15 cellular contexts compared by ENCODE assay signal in genomic region chr1:201937624-201938212, GRCh38. TPM values are rescaled to one million over a fixed set of nuclear protein-coding genes. Genes with fewer than 3 reads are reported as not detected.
A peak's percentile ranks its signal among the peaks of the same experiment; 100 is the strongest.
DNase-seq lines count a peak whose midpoint lies in the region; ATAC-seq, FAIRE-seq and TF ChIP-seq lines count a peak whose summit lies in the region.
"Had no signal": no experiment of that assay in that cellular context is flagged by ENCODE, and none has a peak within 500 bp of the region (broad histone marks: within the 10 kb centered on the region; RNA-seq: fewer than 3 reads in every experiment).

No MANE protein-coding gene starts in this region.

- no peak overlapping the region for H2AFZ ChIP-seq in keratinocyte (ENCODE audit: control insufficient read depth, low read length)

- intact Hi-C loops in thyroid gland (cut with DNase I), result no loop called here

- POLR2A ChIA-PET in activated CD4-positive, alpha-beta memory T cell treated with anti-CD3 and anti-CD28 coated beads, Interleukin-2, amount 10 ng/mL, durations not matched to agents 7 days and 5 days (lab: Charles Lee), result no interaction called here

- CTCF ChIA-PET in activated CD4-positive, alpha-beta memory T cell treated with anti-CD3 and anti-CD28 coated beads, Interleukin-2, amount 10 ng/mL, durations not matched to agents 7 days and 5 days (lab: Charles Lee), result interaction anchor here (0.6 to 2.2 kb wide), 2 partner anchors 42 to 365 kb away, joined by 3 to 8 read pairs; no protein-coding TSS in a partner anchor

- FAIRE-seq in HTR-8/SVneo (lab: Jason Lieb, UNC), result no peak
- no peak for FAIRE-seq in keratinocyte (lab: Jason Lieb, UNC)

- H3K4me3 ChIP-seq in brain microvascular endothelial cell (ENCODE audit: low read depth, low read length) (no peak overlapping the region), keratinocyte (ENCODE audit: control insufficient read depth in 2 of 3, extremely low read depth in 1 of 3, insufficient read depth in 2 of 3, low read depth in 1 of 3, low read length in 3 of 3) (no peak overlapping the region), thyroid gland (replicated peaks in 1 of 3) (no peak overlapping the region)

- peaks cover 3% of the 10 kb centered on the region for H3K27me3 Mint-ChIP-seq in activated naive CD8-positive, alpha-beta T cell treated with anti-CD3 and anti-CD28 coated beads for 36 hours
- H3K27me3 Mint-ChIP-seq in activated CD4-positive, alpha-beta memory T cell treated with anti-CD3 and anti-CD28 coated beads, Interleukin-2, amount 10 ng/mL, durations not matched to agents 7 days and 5 days, result peaks cover 22% of the 10 kb centered on the region

- no peaks in the 10 kb centered on the region for H3K9me3 Mint-ChIP-seq in activated naive CD8-positive, alpha-beta T cell treated with anti-CD3 and anti-CD28 coated beads for 36 hours
- no peaks in the 10 kb centered on the region for H3K9me3 Mint-ChIP-seq in activated CD4-positive, alpha-beta memory T cell treated with anti-CD3 and anti-CD28 coated beads, Interleukin-2, amount 10 ng/mL, durations not matched to agents 7 days and 5 days
- H3K9me3 Mint-ChIP-seq: activated T-helper 17 cell treated with anti-CD3 and anti-CD28 coated beads, Interleukin-2, amount 50 U/mL, for 72 hours; effector memory CD8-positive, alpha-beta T cell had no signal

- no peak for TF ChIP-seq POLR2A in thyroid gland (IDR thresholded peaks at IDR 0.05)

- DNase-seq in HTR-8/SVneo (ENCODE audit: insufficient read length, low spot score) (peak; percentile 67), brain microvascular endothelial cell (peak; percentile 42), keratinocyte (ENCODE audit: low read depth, low spot score) (no peak), thyroid gland (no peak), GOT3 (lab: John Stamatoyannopoulos, UW) (no peak)
- DNase-seq in activated naive CD8-positive, alpha-beta T cell treated with anti-CD3 and anti-CD28 coated beads for 36 hours, result no peak
- no peak for DNase-seq in activated CD4-positive, alpha-beta memory T cell treated with anti-CD3 and anti-CD28 coated beads, Interleukin-2, amount 10 ng/mL, durations not matched to agents 7 days and 5 days
- DNase-seq: effector memory CD8-positive, alpha-beta T cell; left ventricle myocardium superior; NCI-H526; substantia nigra had no signal

- peaks cover 9% of the 10 kb centered on the region for H3K4me1 ChIP-seq in keratinocyte (ENCODE audit: control insufficient read depth, extremely low read depth, insufficient read depth, low read length)
- peaks cover 15 to 22% of the 10 kb centered on the region in 2 donors for H3K4me1 ChIP-seq in thyroid gland

- H3K27ac ChIP-seq in brain microvascular endothelial cell (no peak overlapping the region), keratinocyte (ENCODE audit: control insufficient read depth, insufficient read depth, low read length) (no peak overlapping the region), thyroid gland (peak overlapping the region in 2 of 3 donors; percentile 41 to 75)
- H3K27ac ChIP-seq: KMS-11, VCaP had no signal

- H3K4me2 ChIP-seq in keratinocyte (ENCODE audit: control insufficient read depth, extremely low read depth, insufficient read depth, low read depth, low read length), result peak overlapping the region; percentile 32
- H3K4me2 ChIP-seq: KMS-11 had no signal

- H3K27ac Mint-ChIP-seq in activated naive CD8-positive, alpha-beta T cell treated with anti-CD3 and anti-CD28 coated beads for 36 hours, result no peak overlapping the region
- no peak overlapping the region for H3K27ac Mint-ChIP-seq in activated CD4-positive, alpha-beta memory T cell treated with anti-CD3 and anti-CD28 coated beads, Interleukin-2, amount 10 ng/mL, durations not matched to agents 7 days and 5 days
- H3K27ac Mint-ChIP-seq: activated T-helper 17 cell treated with anti-CD3 and anti-CD28 coated beads, Interleukin-2, amount 50 U/mL, for 72 hours; effector memory CD8-positive, alpha-beta T cell had no signal

- no peaks in the 10 kb centered on the region for H3K4me1 Mint-ChIP-seq in activated naive CD8-positive, alpha-beta T cell treated with anti-CD3 and anti-CD28 coated beads for 36 hours
- H3K4me1 Mint-ChIP-seq in activated CD4-positive, alpha-beta memory T cell treated with anti-CD3 and anti-CD28 coated beads, Interleukin-2, amount 10 ng/mL, durations not matched to agents 7 days and 5 days, result no peaks in the 10 kb centered on the region
- H3K4me1 Mint-ChIP-seq: activated T-helper 17 cell treated with anti-CD3 and anti-CD28 coated beads, Interleukin-2, amount 50 U/mL, for 72 hours had no signal

- dilution Hi-C loops in keratinocyte (cut with MboI; ENCODE audit: extremely low pct_ligation_motif_present, low sequenced_read_pairs), result no loop called here

- H4K20me1 ChIP-seq in keratinocyte (ENCODE audit: control insufficient read depth, extremely low read depth, insufficient read depth, low read length), result no peaks in the 10 kb centered on the region

- in situ Hi-C loops in brain microvascular endothelial cell (cut with HindIII; ENCODE audit: low pct_ligation_motif_present, low sequenced_read_pairs), result no loop called here

- H3K9ac ChIP-seq in keratinocyte (ENCODE audit: control insufficient read depth, extremely low read depth, insufficient read depth, low read length), result no peak overlapping the region
- H3K9ac ChIP-seq: KMS-11 had no signal

- no peaks in the 10 kb centered on the region for H3K36me3 Mint-ChIP-seq in activated naive CD8-positive, alpha-beta T cell treated with anti-CD3 and anti-CD28 coated beads for 36 hours
- no peaks in the 10 kb centered on the region for H3K36me3 Mint-ChIP-seq in activated CD4-positive, alpha-beta memory T cell treated with anti-CD3 and anti-CD28 coated beads, Interleukin-2, amount 10 ng/mL, durations not matched to agents 7 days and 5 days (ENCODE audit: low read depth)

- ATAC-seq in GM18907 (IDR thresholded peaks at IDR 0.05; ENCODE audit: unreplicated experiment), result no peak
- ATAC-seq: activated T-helper 17 cell treated with anti-CD3 and anti-CD28 coated beads, Interleukin-2, amount 50 U/mL, for 72 hours; effector memory CD8-positive, alpha-beta T cell had no signal

- H3K27me3 ChIP-seq in brain microvascular endothelial cell (replicated peaks) (no peaks in the 10 kb centered on the region), keratinocyte (ENCODE audit: control insufficient read depth, extremely low read depth, insufficient read depth, low read length) (no peaks in the 10 kb centered on the region), thyroid gland (no peaks in the 10 kb centered on the region)

- no peaks in the 10 kb centered on the region for H3K79me2 ChIP-seq in keratinocyte (ENCODE audit: control insufficient read depth, insufficient read depth, low read length)

- no peak for TF ChIP-seq CTCF in brain microvascular endothelial cell (IDR thresholded peaks at IDR 0.05; ENCODE audit: low read depth, low read length, missing control alignments)
- TF ChIP-seq CTCF in keratinocyte (optimal IDR thresholded peaks at IDR 0.05 in 1 of 3, IDR thresholded peaks at IDR 0.05 in 1 of 3, conservative IDR thresholded peaks at IDR 0.05 in 1 of 3; ENCODE audit: extremely low read depth in 1 of 3, insufficient read depth in 2 of 3, low read length in 3 of 3), result no peak
- no peak for TF ChIP-seq CTCF in thyroid gland (IDR thresholded peaks at IDR 0.05)

- H3K36me3 ChIP-seq in brain microvascular endothelial cell (replicated peaks) (no peaks in the 10 kb centered on the region), keratinocyte (ENCODE audit: control insufficient read depth in 2 of 2, extremely low read depth in 1 of 2, insufficient read depth in 2 of 2, low read length in 2 of 2) (no peaks in the 10 kb centered on the region), thyroid gland (no peaks in the 10 kb centered on the region)

- no peak overlapping the region for H3K4me3 Mint-ChIP-seq in activated naive CD8-positive, alpha-beta T cell treated with anti-CD3 and anti-CD28 coated beads for 36 hours
- no peak overlapping the region for H3K4me3 Mint-ChIP-seq in activated CD4-positive, alpha-beta memory T cell treated with anti-CD3 and anti-CD28 coated beads, Interleukin-2, amount 10 ng/mL, durations not matched to agents 7 days and 5 days
- H3K4me3 Mint-ChIP-seq: activated T-helper 17 cell treated with anti-CD3 and anti-CD28 coated beads, Interleukin-2, amount 50 U/mL, for 72 hours; effector memory CD8-positive, alpha-beta T cell had no signal

- WGBS in thyroid gland, 2 donors, result 73 to 79% methylated on average over 5 of the region's 5 CpGs

- no peaks in the 10 kb centered on the region for H3K9me1 ChIP-seq in keratinocyte (ENCODE audit: control insufficient read depth, extremely low read depth, insufficient read depth, low read length)

- H3K9me3 ChIP-seq in keratinocyte (ENCODE audit: control insufficient read depth, low read depth, low read length), result no peaks in the 10 kb centered on the region
- H3K9me3 ChIP-seq in thyroid gland, result no peaks in the 10 kb centered on the region

RNA-seq across cellular contexts. Expression of gene LMOD1, which starts 8.6 kb away (rescaled TPM):
- polyA plus RNA-seq in keratinocyte, result 0.01 TPM in 1 of 3 replicates, not detected in the others
- not detected for polyA plus RNA-seq in keratinocyte (2011; ENCODE audit: low read depth)
- polyA plus RNA-seq in keratinocyte (2011; cell fraction: cytosol; rRNA removed), result 0.04 and 0.05 TPM in 2 replicates
- polyA plus RNA-seq in keratinocyte (2011; cell fraction: nucleus; rRNA removed), result 0.04 and 0.08 TPM in 2 replicates
- polyA plus RNA-seq in keratinocyte (2012; ENCODE audit: low replicate concordance), result 0.08 TPM in 1 of 2 replicates, not detected in the other
- not detected in 3 replicates for polyA minus RNA-seq in keratinocyte
- not detected for polyA minus RNA-seq in keratinocyte (2011; cell fraction: cytosol; rRNA and poly(A)+ RNA removed)
- not detected in 2 replicates for polyA minus RNA-seq in keratinocyte (2011; cell fraction: nucleus; rRNA and poly(A)+ RNA removed)
- total RNA-seq in thyroid gland, result 10 to 100 TPM; 30.6 to 50.0 (median 35.9) TPM
- total RNA-seq in activated naive CD8-positive, alpha-beta T cell treated with anti-CD3 and anti-CD28 coated beads for 36 hours, result not detected
- not detected for total RNA-seq in activated CD4-positive, alpha-beta memory T cell treated with anti-CD3 and anti-CD28 coated beads, Interleukin-2, amount 10 ng/mL, durations not matched to agents 7 days and 5 days
- total RNA-seq: activated T-helper 17 cell treated with anti-CD3 and anti-CD28 coated beads, Interleukin-2, amount 50 U/mL, for 72 hours had no signal

RNA-seq across cellular contexts. Expression of gene TIMM17A, which starts 17.6 kb away (rescaled TPM):
- polyA plus RNA-seq in keratinocyte, result 72.5 to 116 TPM (median 102 TPM) in 3 replicates
- 29.4 TPM for polyA plus RNA-seq in keratinocyte (2011; ENCODE audit: low read depth)
- 66.3 and 111 TPM in 2 replicates for polyA plus RNA-seq in keratinocyte (2011; cell fraction: cytosol; rRNA removed)
- 48.0 and 65.9 TPM in 2 replicates for polyA plus RNA-seq in keratinocyte (2011; cell fraction: nucleus; rRNA removed)
- 58.3 and 79.9 TPM in 2 replicates for polyA plus RNA-seq in keratinocyte (2012; ENCODE audit: low replicate concordance)
- 25.1 to 36.6 TPM (median 34.0 TPM) in 3 replicates for polyA minus RNA-seq in keratinocyte
- 28.6 TPM for polyA minus RNA-seq in keratinocyte (2011; cell fraction: cytosol; rRNA and poly(A)+ RNA removed)
- 17.3 and 31.0 TPM in 2 replicates for polyA minus RNA-seq in keratinocyte (2011; cell fraction: nucleus; rRNA and poly(A)+ RNA removed)
- 10 to 100 TPM; 34.7 to 46.8 (median 40.1) TPM for total RNA-seq in thyroid gland
- total RNA-seq in activated naive CD8-positive, alpha-beta T cell treated with anti-CD3 and anti-CD28 coated beads for 36 hours, result 100 to 1,000 TPM; 116 to 120 TPM
- 10 to 100 TPM; 42.5 to 44.8 TPM for total RNA-seq in activated CD4-positive, alpha-beta memory T cell treated with anti-CD3 and anti-CD28 coated beads, Interleukin-2, amount 10 ng/mL, durations not matched to agents 7 days and 5 days

RNA-seq across cellular contexts. Expression of gene RNPEP, which starts 44.7 kb away (rescaled TPM):
- 35.4 to 63.0 TPM (median 59.8 TPM) in 3 replicates for polyA plus RNA-seq in keratinocyte
- 32.3 TPM for polyA plus RNA-seq in keratinocyte (2011; ENCODE audit: low read depth)
- 46.5 and 51.2 TPM in 2 replicates for polyA plus RNA-seq in keratinocyte (2011; cell fraction: cytosol; rRNA removed)
- polyA plus RNA-seq in keratinocyte (2011; cell fraction: nucleus; rRNA removed), result 71.9 and 75.9 TPM in 2 replicates
- polyA plus RNA-seq in keratinocyte (2012; ENCODE audit: low replicate concordance), result 66.8 and 71.1 TPM in 2 replicates
- 53.5 to 133 TPM (median 56.0 TPM) in 3 replicates for polyA minus RNA-seq in keratinocyte
- polyA minus RNA-seq in keratinocyte (2011; cell fraction: cytosol; rRNA and poly(A)+ RNA removed), result 46.4 TPM
- 29.3 and 37.8 TPM in 2 replicates for polyA minus RNA-seq in keratinocyte (2011; cell fraction: nucleus; rRNA and poly(A)+ RNA removed)
- total RNA-seq in thyroid gland, result 10 to 100 TPM; 61.4 to 98.1 (median 85.7) TPM
- 10 to 100 TPM; 33.1 to 34.0 TPM for total RNA-seq in activated naive CD8-positive, alpha-beta T cell treated with anti-CD3 and anti-CD28 coated beads for 36 hours
- total RNA-seq in activated CD4-positive, alpha-beta memory T cell treated with anti-CD3 and anti-CD28 coated beads, Interleukin-2, amount 10 ng/mL, durations not matched to agents 7 days and 5 days, result 10 to 100 TPM; 38.5 to 41.1 TPM

RNA-seq across cellular contexts. Expression of gene SHISA4, which starts 49.0 kb away (rescaled TPM):
- polyA plus RNA-seq in keratinocyte, result 2.2 to 5.8 TPM (median 4.0 TPM) in 3 replicates
- polyA plus RNA-seq in keratinocyte (2011; ENCODE audit: low read depth), result 0.46 TPM
- 3.6 and 6.3 TPM in 2 replicates for polyA plus RNA-seq in keratinocyte (2011; cell fraction: cytosol; rRNA removed)
- 2.3 and 3.2 TPM in 2 replicates for polyA plus RNA-seq in keratinocyte (2011; cell fraction: nucleus; rRNA removed)
- polyA plus RNA-seq in keratinocyte (2012; ENCODE audit: low replicate concordance), result 3.3 and 4.0 TPM in 2 replicates
- 1.9 to 7.4 TPM (median 6.7 TPM) in 3 replicates for polyA minus RNA-seq in keratinocyte
- 4.0 TPM for polyA minus RNA-seq in keratinocyte (2011; cell fraction: cytosol; rRNA and poly(A)+ RNA removed)
- 0.93 and 2.1 TPM in 2 replicates for polyA minus RNA-seq in keratinocyte (2011; cell fraction: nucleus; rRNA and poly(A)+ RNA removed)
- total RNA-seq in thyroid gland, result 10 to 100 TPM; 28.8 to 60.3 (median 50.3) TPM
- not detected for total RNA-seq in activated naive CD8-positive, alpha-beta T cell treated with anti-CD3 and anti-CD28 coated beads for 36 hours
- total RNA-seq in activated CD4-positive, alpha-beta memory T cell treated with anti-CD3 and anti-CD28 coated beads, Interleukin-2, amount 10 ng/mL, durations not matched to agents 7 days and 5 days, result under 1 TPM; 0.55 to 0.81 TPM

Comparison
In these comparisons a context has a peak if more than half of its experiments do, and no peak if none do; other contexts are left out.
1. DNase-seq: peak in HTR-8/SVneo (single experiment) and brain microvascular endothelial cell (single experiment); none in keratinocyte (single experiment), thyroid gland (0 of 2), activated naive CD8-positive, alpha-beta T cell treated with anti-CD3 and anti-CD28 coated beads for 36 hours (single experiment), GOT3 (single experiment) and activated CD4-positive, alpha-beta memory T cell treated with anti-CD3 and anti-CD28 coated beads, Interleukin-2, amount 10 ng/mL, durations not matched to agents 7 days and 5 days (single experiment).
2. H3K27ac ChIP-seq: peak in thyroid gland (2 of 3); none in brain microvascular endothelial cell (single experiment) and keratinocyte (single experiment).
3. RNA of gene LMOD1, which starts 8.6 kb away (total RNA-seq): 30.6 to 50.0 TPM in thyroid gland; not detected in activated naive CD8-positive, alpha-beta T cell treated with anti-CD3 and anti-CD28 coated beads for 36 hours and not detected in activated CD4-positive, alpha-beta memory T cell treated with anti-CD3 and anti-CD28 coated beads, Interleukin-2, amount 10 ng/mL, durations not matched to agents 7 days and 5 days; every median in the first group is over 10 times any median in the second.